ENCODE assay signal across 8 cellular contexts in the genomic region with DNA sequence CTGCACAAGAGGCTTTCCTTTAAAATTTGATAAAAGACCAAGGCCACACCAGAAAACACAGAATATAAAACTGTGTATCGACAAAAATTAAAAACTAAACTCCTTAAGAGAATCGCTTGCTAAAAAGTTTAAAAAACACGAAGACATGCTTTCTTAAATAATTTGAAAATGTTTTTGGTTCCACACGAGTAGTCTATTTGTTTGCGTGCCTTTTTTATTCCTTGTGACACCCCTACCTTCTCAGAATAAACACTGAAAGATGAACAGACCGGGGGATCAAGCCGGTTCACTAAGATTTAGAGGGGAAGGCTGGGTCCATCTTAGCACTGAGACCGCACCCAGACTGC.
DNase-seq lines count a peak whose midpoint lies in the region; TF ChIP-seq lines count a peak whose summit lies in the region.

No MANE protein-coding gene starts in this region.

- H3K4me1 Mint-ChIP-seq in CD14-positive monocyte = peaks cover 39% of the 10 kb centered on the region

- peak overlapping the region; percentile 61 for H2AFZ ChIP-seq in MM.1S (ENCODE audit: low read length)
- peak overlapping the region; percentile 81 for H2AFZ ChIP-seq in neural cell (ENCODE audit: low read depth, low read length)

- H3K9me3 Mint-ChIP-seq in CD14-positive monocyte = no peaks in the 10 kb centered on the region

- TF ChIP-seq EP300 in neural cell (conservative IDR thresholded peaks at IDR 0.05; ENCODE audit: poor library complexity, severe bottlenecking) = no peak

- H3K36me3 ChIP-seq in MM.1S (replicated peaks; ENCODE audit: insufficient read depth, low read length) (no peaks in the 10 kb centered on the region), duodenal mucosa (ENCODE audit: control insufficient read depth in 1 of 2, insufficient read depth in 2 of 2, low read length in 2 of 2) (no peaks in the 10 kb centered on the region), neural cell (ENCODE audit: insufficient read depth, low read length) (no peaks in the 10 kb centered on the region)

- H3K4me3 ChIP-seq in MM.1S (ENCODE audit: low read length) (peak overlapping the region; percentile 69), duodenal mucosa (ENCODE audit: low read depth in 1 of 2, low read length in 2 of 2) (peak overlapping the region; percentile 74), neural cell (ENCODE audit: low read length) (peak overlapping the region; percentile 69)

- peak overlapping the region; percentile 70 for H3K4me2 ChIP-seq in MM.1S (ENCODE audit: low read depth, low read length)
- peak overlapping the region; percentile 71 for H3K4me2 ChIP-seq in neural cell (ENCODE audit: low read length)

- no peak for TF ChIP-seq CTCF in CD14-positive monocyte (IDR thresholded peaks at IDR 0.05)
- TF ChIP-seq CTCF in MM.1S (IDR thresholded peaks at IDR 0.05; ENCODE audit: low read length) = no peak
- TF ChIP-seq CTCF in neural cell (IDR thresholded peaks at IDR 0.05; ENCODE audit: poor library complexity, severe bottlenecking) = no peak

- H3K27ac ChIP-seq in MM.1S (ENCODE audit: low read length) = peak overlapping the region; percentile 100
- H3K27ac ChIP-seq in duodenal mucosa (ENCODE audit: low read depth, low read length) = peak overlapping the region; percentile 99
- H3K27ac ChIP-seq in neural cell (ENCODE audit: low read length) = peak overlapping the region; percentile 93

- peaks cover 0 to 3% of the 10 kb centered on the region in 2 donors for H3K36me3 Mint-ChIP-seq in CD14-positive monocyte

- peak overlapping the region; percentile 96 to 99 (median 99) for H3K27ac Mint-ChIP-seq in CD14-positive monocyte

- peaks cover 24% of the 10 kb centered on the region for H3F3A ChIP-seq in MM.1S (ENCODE audit: insufficient read depth, low read length)
- peaks cover 10% of the 10 kb centered on the region for H3F3A ChIP-seq in neural cell (ENCODE audit: insufficient read depth, low read length, poor library complexity, severe bottlenecking)

- no peaks in the 10 kb centered on the region for H3K79me2 ChIP-seq in MM.1S (ENCODE audit: low read length)
- H3K79me2 ChIP-seq in neural cell (replicated peaks; ENCODE audit: insufficient read depth, low read length) = no peaks in the 10 kb centered on the region

- H3K4me1 ChIP-seq in MM.1S (ENCODE audit: low read length) = peaks cover 11% of the 10 kb centered on the region; the same call in 1 of the 2 replicates
- peaks cover 22 to 30% of the 10 kb centered on the region in 2 donors for H3K4me1 ChIP-seq in duodenal mucosa (ENCODE audit: control insufficient read depth in 1 of 2, insufficient read depth in 2 of 2, low read length in 2 of 2)

- no peaks in the 10 kb centered on the region for H3K9me3 ChIP-seq in MM.1S (replicated peaks; ENCODE audit: insufficient read depth, low read length)
- no peaks in the 10 kb centered on the region for H3K9me3 ChIP-seq in duodenal mucosa (ENCODE audit: control insufficient read depth in 1 of 2, low read length in 2 of 2)
- no peaks in the 10 kb centered on the region for H3K9me3 ChIP-seq in neural cell (ENCODE audit: low read length)

- DNase-seq in CD14-positive monocyte (ENCODE audit: low spot score) = no peak
- peak; percentile 6 for DNase-seq in MM.1S
- no peak for DNase-seq in stimulated activated CD4-positive, alpha-beta T cell treated with anti-CD3 and anti-CD28 coated beads, Interleukin-2, amount 100 ng/mL, for 24 hours
- DNase-seq in DMS114 treated with DMSO at 0.1 percent for 48 hours (lab: John Stamatoyannopoulos, UW; ENCODE audit: unreplicated experiment) = no peak
- no peak for DNase-seq in NCI-H774 (lab: John Stamatoyannopoulos, UW)
- DNase-seq in epidermal melanocyte (ENCODE audit: insufficient read length, low spot score) = no peak

- intact Hi-C loops in CD14-positive monocyte (cut with micrococcal nuclease) = loop anchor here (5.0 to 10.0 kb wide), 7 partner anchors 183 to 1227 kb away; a partner anchor contains a TSS

- H3K9me2 ChIP-seq in MM.1S (replicated peaks; ENCODE audit: insufficient read depth, low read length) (no peaks in the 10 kb centered on the region), neural cell (ENCODE audit: insufficient read depth, low read length) (no peaks in the 10 kb centered on the region)

- H4K20me1 ChIP-seq in MM.1S (ENCODE audit: insufficient read depth, low read length) (no peaks in the 10 kb centered on the region), neural cell (ENCODE audit: insufficient read depth) (no peaks in the 10 kb centered on the region)

- H3K9ac ChIP-seq in MM.1S (ENCODE audit: low read length) (peak overlapping the region; percentile 95), duodenal mucosa (ENCODE audit: low read depth in 1 of 2, low read length in 2 of 2) (peak overlapping the region; percentile 91 to 92), neural cell (ENCODE audit: low read length) (peak overlapping the region; percentile 76)

- H3K27me3 ChIP-seq in MM.1S (replicated peaks; ENCODE audit: insufficient read depth, low read length) (no peaks in the 10 kb centered on the region), duodenal mucosa (ENCODE audit: control insufficient read depth in 1 of 2, insufficient read depth in 2 of 2, low read length in 2 of 2) (no peaks in the 10 kb centered on the region), neural cell (ENCODE audit: insufficient read depth, low read depth, low read length) (no peaks in the 10 kb centered on the region)

- TF ChIP-seq RAD21 in neural cell (conservative IDR thresholded peaks at IDR 0.05) = no peak

- peak overlapping the region; percentile 85 to 89 for H3K4me3 Mint-ChIP-seq in CD14-positive monocyte

- no peaks in the 10 kb centered on the region for H3K27me3 Mint-ChIP-seq in CD14-positive monocyte (ENCODE audit: low read depth in 3 of 3)

TF ChIP-seq in neural cell, 6 proteins besides CTCF, POLR2A, EP300 and RAD21:
- no peak for TF ChIP-seq EZH2 (IDR thresholded peaks at IDR 0.05; ENCODE audit: borderline replicate concordance, insufficient read depth, low read length, poor library complexity, severe bottlenecking)
- TF ChIP-seq TAF1 (IDR thresholded peaks at IDR 0.05; ENCODE audit: low read depth) = no peak
- TF ChIP-seq SMC3 (conservative IDR thresholded peaks at IDR 0.05; ENCODE audit: poor library complexity) = no peak
- TF ChIP-seq, protein P1, sequence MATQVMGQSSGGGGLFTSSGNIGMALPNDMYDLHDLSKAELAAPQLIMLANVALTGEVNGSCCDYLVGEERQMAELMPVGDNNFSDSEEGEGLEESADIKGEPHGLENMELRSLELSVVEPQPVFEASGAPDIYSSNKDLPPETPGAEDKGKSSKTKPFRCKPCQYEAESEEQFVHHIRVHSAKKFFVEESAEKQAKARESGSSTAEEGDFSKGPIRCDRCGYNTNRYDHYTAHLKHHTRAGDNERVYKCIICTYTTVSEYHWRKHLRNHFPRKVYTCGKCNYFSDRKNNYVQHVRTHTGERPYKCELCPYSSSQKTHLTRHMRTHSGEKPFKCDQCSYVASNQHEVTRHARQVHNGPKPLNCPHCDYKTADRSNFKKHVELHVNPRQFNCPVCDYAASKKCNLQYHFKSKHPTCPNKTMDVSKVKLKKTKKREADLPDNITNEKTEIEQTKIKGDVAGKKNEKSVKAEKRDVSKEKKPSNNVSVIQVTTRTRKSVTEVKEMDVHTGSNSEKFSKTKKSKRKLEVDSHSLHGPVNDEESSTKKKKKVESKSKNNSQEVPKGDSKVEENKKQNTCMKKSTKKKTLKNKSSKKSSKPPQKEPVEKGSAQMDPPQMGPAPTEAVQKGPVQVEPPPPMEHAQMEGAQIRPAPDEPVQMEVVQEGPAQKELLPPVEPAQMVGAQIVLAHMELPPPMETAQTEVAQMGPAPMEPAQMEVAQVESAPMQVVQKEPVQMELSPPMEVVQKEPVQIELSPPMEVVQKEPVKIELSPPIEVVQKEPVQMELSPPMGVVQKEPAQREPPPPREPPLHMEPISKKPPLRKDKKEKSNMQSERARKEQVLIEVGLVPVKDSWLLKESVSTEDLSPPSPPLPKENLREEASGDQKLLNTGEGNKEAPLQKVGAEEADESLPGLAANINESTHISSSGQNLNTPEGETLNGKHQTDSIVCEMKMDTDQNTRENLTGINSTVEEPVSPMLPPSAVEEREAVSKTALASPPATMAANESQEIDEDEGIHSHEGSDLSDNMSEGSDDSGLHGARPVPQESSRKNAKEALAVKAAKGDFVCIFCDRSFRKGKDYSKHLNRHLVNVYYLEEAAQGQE (IDR thresholded peaks at IDR 0.05; ENCODE audit: borderline replicate concordance) = no peak
- no peak for TF ChIP-seq MXI1 (conservative IDR thresholded peaks at IDR 0.05; ENCODE audit: poor library complexity, severe bottlenecking)
- no peak for TF ChIP-seq POLR2AphosphoS5 (IDR thresholded peaks at IDR 0.05)
